ENCODE assay signal across 23 cellular contexts in genomic region chr12:41993283-41993682, GRCh38.
A peak's percentile ranks its signal among the peaks of the same experiment; 100 is the strongest.
DNase-seq lines count a peak whose midpoint lies in the region; ATAC-seq and TF ChIP-seq lines count a peak whose summit lies in the region.
"Had no signal": no experiment of that assay in that cellular context is flagged by ENCODE, and none has a peak within 500 bp of the region (broad histone marks: within the 10 kb centered on the region; RNA-seq: fewer than 3 reads in every experiment).

No MANE protein-coding gene starts in this region.

- peak; percentile 15 for DNase-seq in OCI-M1 (lab: John Stamatoyannopoulos, UW)
- DNase-seq in mesenchymal stem cell = no peak
- DNase-seq in activated T-cell treated with anti-CD3 and anti-CD28 coated beads for 4 hours = no peak
- DNase-seq in T-helper 17 cell = no peak
- DNase-seq in trophoblast cell = no peak
- DNase-seq: BE2C; Calu3; DMS79 treated with DMSO at 0.1 percent for 48 hours; Kasumi-1; NCI-H1436 treated with DMSO at 0.1 percent for 48 hours; NCI-H2171 treated with DMSO at 0.1 percent for 48 hours; NCI-H345; NCI-H524; NCI-H748 treated with DMSO at 0.1 percent for 48 hours; NK-92 treated with Interleukin-12 subunit alpha and Interleukin-12 subunit beta, amount 100 ng/mL, for 24 hours; Peyer's patch; SHP77 treated with DMSO at 0.1 percent for 48 hours; SK-N-SH; SW 1271 had no signal

- no peak overlapping the region for H2BK120ac ChIP-seq in mesenchymal stem cell (ENCODE audit: low read depth, low read length)
- no peak overlapping the region for H2BK120ac ChIP-seq in trophoblast cell (ENCODE audit: insufficient read depth, low read length, poor library complexity)

- no peak overlapping the region for H3K4me2 ChIP-seq in mesenchymal stem cell (ENCODE audit: low read length, poor library complexity, severe bottlenecking)
- H3K4me2 ChIP-seq in trophoblast cell (ENCODE audit: low read length) = no peak overlapping the region
- H3K4me2 ChIP-seq: SK-N-SH had no signal

- H3K4me1 ChIP-seq in HEK293 (ENCODE audit: control insufficient read depth, insufficient read depth, low read length) = no peaks in the 10 kb centered on the region
- peaks cover 4% of the 10 kb centered on the region for H3K4me1 ChIP-seq in mesenchymal stem cell (ENCODE audit: control insufficient read depth, insufficient read depth, low read depth, low read length)
- H3K4me1 ChIP-seq in trophoblast cell (ENCODE audit: control insufficient read depth in 1 of 2, insufficient read depth in 2 of 2, low read length in 2 of 2) = no peaks in the 10 kb centered on the region
- H3K4me1 ChIP-seq: BE2C, Peyer's patch had no signal

- no peaks in the 10 kb centered on the region for H3K4me1 Mint-ChIP-seq in T-helper 17 cell

- H3K9ac ChIP-seq in mesenchymal stem cell (ENCODE audit: low read length) (no peak overlapping the region), trophoblast cell (ENCODE audit: low read length) (no peak overlapping the region)
- H3K9ac ChIP-seq: SK-N-SH had no signal

- H2BK12ac ChIP-seq in mesenchymal stem cell (ENCODE audit: low read length in 2 of 2) = no peak overlapping the region
- H2BK12ac ChIP-seq in trophoblast cell (ENCODE audit: low read length) = no peak overlapping the region

- WGBS in mesenchymal stem cell = 40% methylated on average over 1 of the region's 2 CpGs
- WGBS in trophoblast cell (ENCODE audit: extremely low coverage, insufficient coverage, insufficient read length) = no CpG with 5 or more reads among the region's 2 CpGs

- no peaks in the 10 kb centered on the region for H3K27me3 ChIP-seq in mesenchymal stem cell (ENCODE audit: control insufficient read depth in 1 of 2, insufficient read depth in 1 of 2, low read length in 2 of 2)
- H3K27me3 ChIP-seq in trophoblast cell (ENCODE audit: insufficient read depth, low read length) = no peaks in the 10 kb centered on the region
- H3K27me3 ChIP-seq: BE2C, Peyer's patch had no signal

- H3K4me3 ChIP-seq in HEK293 (ENCODE audit: low read depth, low read length) (no peak overlapping the region), mesenchymal stem cell (ENCODE audit: insufficient read depth in 1 of 2, low read depth in 1 of 2, low read length in 2 of 2) (no peak overlapping the region), trophoblast cell (ENCODE audit: low read depth, low read length) (no peak overlapping the region)
- H3K4me3 ChIP-seq: Peyer's patch had no signal

- no peaks in the 10 kb centered on the region for H3K36me3 Mint-ChIP-seq in T-helper 17 cell (ENCODE audit: low read depth)
- H3K36me3 Mint-ChIP-seq: CD14-positive monocyte had no signal

- no peaks in the 10 kb centered on the region for H3K36me3 ChIP-seq in HEK293 (ENCODE audit: control insufficient read depth in 2 of 2, insufficient read depth in 1 of 2, low read length in 2 of 2)
- no peaks in the 10 kb centered on the region for H3K36me3 ChIP-seq in mesenchymal stem cell (ENCODE audit: control insufficient read depth in 1 of 2, insufficient read depth in 2 of 2, low read depth in 1 of 2, low read length in 2 of 2)
- no peaks in the 10 kb centered on the region for H3K36me3 ChIP-seq in trophoblast cell (ENCODE audit: control insufficient read depth in 1 of 2, insufficient read depth in 2 of 2, low read length in 2 of 2)
- H3K36me3 ChIP-seq: BE2C, Peyer's patch had no signal

- H3K27ac Mint-ChIP-seq in T-helper 17 cell = no peak overlapping the region
- H3K27ac Mint-ChIP-seq: CD14-positive monocyte had no signal

- CTCF ChIA-PET in HEK293 (lab: Yijun Ruan, JAX) = no interaction called here

- ATAC-seq in T-helper 17 cell (no peak), GM18867 (IDR thresholded peaks at IDR 0.05; ENCODE audit: unreplicated experiment) (no peak)
- ATAC-seq: HCT116 had no signal

- H3K79me2 ChIP-seq in trophoblast cell (ENCODE audit: control insufficient read depth, insufficient read depth, low read length, poor library complexity) = no peaks in the 10 kb centered on the region

- H2BK5ac ChIP-seq in mesenchymal stem cell (ENCODE audit: low read depth, low read length, poor library complexity, severe bottlenecking) = peak overlapping the region; percentile 69
- H2BK5ac ChIP-seq in trophoblast cell (ENCODE audit: low read depth, low read length, poor library complexity) = no peak overlapping the region

- POLR2A ChIA-PET in HEK293 (lab: Yijun Ruan, JAX) = no interaction called here

- H3K9me3 ChIP-seq in HEK293 (ENCODE audit: control insufficient read depth, insufficient read depth, low read depth, low read length) = no peaks in the 10 kb centered on the region
- peaks cover 6% of the 10 kb centered on the region for H3K9me3 ChIP-seq in mesenchymal stem cell (ENCODE audit: control insufficient read depth, low read length)
- no peaks in the 10 kb centered on the region for H3K9me3 ChIP-seq in T-helper 17 cell (ENCODE audit: control insufficient read depth, low read length, poor library complexity, severe bottlenecking)
- H3K9me3 ChIP-seq in trophoblast cell (ENCODE audit: insufficient read depth, low read depth, low read length) = no peaks in the 10 kb centered on the region
- H3K9me3 ChIP-seq: BE2C, Peyer's patch, SK-N-SH had no signal

- H2AFZ ChIP-seq in mesenchymal stem cell (ENCODE audit: low read depth, low read length) (no peak overlapping the region), trophoblast cell (ENCODE audit: insufficient read depth, low read length, poor library complexity) (no peak overlapping the region)

- no peak overlapping the region for H4K91ac ChIP-seq in mesenchymal stem cell (ENCODE audit: low read length)
- no peak overlapping the region for H4K91ac ChIP-seq in trophoblast cell (ENCODE audit: low read depth, low read length)

- H3K4me3 Mint-ChIP-seq in T-helper 17 cell = no peak overlapping the region
- H3K4me3 Mint-ChIP-seq: CD14-positive monocyte had no signal

- H3K79me1 ChIP-seq in mesenchymal stem cell (replicated peaks; ENCODE audit: low read length, poor library complexity, severe bottlenecking) (no peaks in the 10 kb centered on the region), trophoblast cell (ENCODE audit: low read length) (no peaks in the 10 kb centered on the region)

- no peak overlapping the region for H2BK15ac ChIP-seq in mesenchymal stem cell (ENCODE audit: low read depth, poor library complexity, severe bottlenecking)

- H3K23ac ChIP-seq in mesenchymal stem cell (ENCODE audit: low read length in 2 of 2) (no peak overlapping the region), trophoblast cell (ENCODE audit: low read length) (no peak overlapping the region)

- H2AK5ac ChIP-seq in mesenchymal stem cell (ENCODE audit: low read length, severe bottlenecking) (peak overlapping the region; percentile 49), trophoblast cell (ENCODE audit: low read length) (no peak overlapping the region)

- H3K27me3 Mint-ChIP-seq in T-helper 17 cell = peaks cover 6% of the 10 kb centered on the region

- H3K18ac ChIP-seq in mesenchymal stem cell (ENCODE audit: low read depth in 1 of 2, low read length in 2 of 2) (no peak overlapping the region), trophoblast cell (ENCODE audit: low read length) (no peak overlapping the region)

- no peak overlapping the region for H3K4ac ChIP-seq in mesenchymal stem cell (ENCODE audit: low read depth in 1 of 2, low read length in 2 of 2)
- H3K4ac ChIP-seq in trophoblast cell (ENCODE audit: low read depth, low read length) = no peak overlapping the region

- no peak overlapping the region for H3K27ac ChIP-seq in HEK293 (ENCODE audit: extremely low read depth, low read depth, low read length)
- H3K27ac ChIP-seq in mesenchymal stem cell (ENCODE audit: low read length, poor library complexity, severe bottlenecking) = peak overlapping the region; percentile 87
- H3K27ac ChIP-seq in trophoblast cell (ENCODE audit: low read depth, low read length) = no peak overlapping the region
- H3K27ac ChIP-seq: Peyer's patch had no signal

- no peak for TF ChIP-seq CTCF in HEK293 (tag by site-specific recombination; IDR thresholded peaks at IDR 0.05)

- no peak overlapping the region for H3K14ac ChIP-seq in mesenchymal stem cell (ENCODE audit: low read length in 2 of 2)
- no peak overlapping the region for H3K14ac ChIP-seq in trophoblast cell (ENCODE audit: low read length)

- H4K12ac ChIP-seq in trophoblast cell (ENCODE audit: low read depth, low read length) = no peak overlapping the region

- H4K8ac ChIP-seq in mesenchymal stem cell (ENCODE audit: low read length) (no peak overlapping the region), trophoblast cell (ENCODE audit: low read depth, low read length) (no peak overlapping the region)

TF ChIP-seq in HEK293, 187 proteins besides CTCF, POLR2A, EP300 and RAD21:
- TF ChIP-seq ZFHX2 (tag by site-specific recombination; conservative IDR thresholded peaks at IDR 0.05) = peak; percentile 52
- no peak for TF ChIP-seq ZNF175 (tag by site-specific recombination; IDR thresholded peaks at IDR 0.05)
